In the genomic region with DNA sequence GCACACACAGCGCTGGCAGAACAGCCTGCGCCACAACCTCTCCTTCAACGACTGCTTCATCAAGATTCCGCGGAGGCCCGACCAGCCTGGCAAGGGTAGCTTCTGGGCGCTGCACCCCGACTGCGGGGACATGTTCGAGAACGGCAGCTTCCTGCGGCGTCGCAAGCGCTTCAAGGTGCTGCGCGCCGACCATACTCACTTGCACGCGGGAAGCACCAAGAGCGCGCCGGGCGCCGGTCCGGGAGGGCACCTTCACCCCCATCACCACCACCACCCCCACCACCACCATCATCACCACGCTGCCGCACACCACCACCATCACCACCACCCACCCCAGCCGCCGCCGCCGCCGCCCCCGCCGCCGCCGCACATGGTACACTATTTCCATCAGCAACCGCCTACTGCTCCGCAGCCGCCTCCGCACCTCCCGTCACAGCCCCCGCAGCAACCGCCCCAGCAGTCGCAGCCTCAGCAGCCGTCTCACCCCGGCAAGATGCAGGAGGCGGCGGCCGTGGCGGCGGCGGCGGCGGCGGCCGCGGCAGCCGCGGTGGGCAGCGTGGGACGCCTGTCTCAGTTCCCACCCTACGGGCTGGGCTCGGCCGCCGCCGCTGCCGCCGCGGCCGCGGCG, we compare ENCODE assay signal across 1 cellular context.
TF ChIP-seq lines count a peak whose summit lies in the region.

No MANE protein-coding gene starts in this region.

TF ChIP-seq in SK-N-SH, 30 proteins besides CTCF, POLR2A, EP300 and RAD21 (continued from another document):
- TF ChIP-seq FOXM1 (IDR thresholded peaks at IDR 0.05; ENCODE audit: low read depth) = no peak
